In genomic region chr1:7755448-7755847, GRCh38 we compare ENCODE assay signal across 12 cellular contexts. TPM values are rescaled to one million over a fixed set of nuclear protein-coding genes. Genes with fewer than 3 reads are reported as not detected.
DNase-seq lines count a peak whose midpoint lies in the region; ATAC-seq and TF ChIP-seq lines count a peak whose summit lies in the region.
"Had no signal": no experiment of that assay in that cellular context is flagged by ENCODE, and none has a peak within 500 bp of the region (broad histone marks: within the 10 kb centered on the region; RNA-seq: fewer than 3 reads in every experiment).

No MANE protein-coding gene starts in this region.

- H3K36me3 ChIP-seq in fibroblast of lung (ENCODE audit: control insufficient read depth, insufficient read depth, low read length), result no peaks in the 10 kb centered on the region

- ATAC-seq in GM21381 (IDR thresholded peaks at IDR 0.05; ENCODE audit: unreplicated experiment) (no peak), GM18870 (IDR thresholded peaks at IDR 0.05; ENCODE audit: unreplicated experiment) (no peak)

- peaks cover 3% of the 10 kb centered on the region for H3K27me3 ChIP-seq in fibroblast of lung (ENCODE audit: control insufficient read depth, insufficient read depth, low read length)

- H3K9me3 ChIP-seq in fibroblast of lung (ENCODE audit: control insufficient read depth, insufficient read depth, low read depth, low read length), result no peaks in the 10 kb centered on the region

- H4K20me1 ChIP-seq in fibroblast of lung (ENCODE audit: control insufficient read depth, extremely low read depth, insufficient read depth, low read length), result no peaks in the 10 kb centered on the region

- no peaks in the 10 kb centered on the region for H3K4me1 ChIP-seq in fibroblast of lung (ENCODE audit: control insufficient read depth, extremely low read depth, insufficient read depth, low read length)

- TF ChIP-seq CTCF in AG04449 (IDR thresholded peaks at IDR 0.05; ENCODE audit: insufficient read depth, low read length, missing control alignments) (peak; percentile 43), GM12875 (IDR thresholded peaks at IDR 0.05; ENCODE audit: borderline replicate concordance, insufficient read depth, low read depth, low read length) (peak; percentile 30; the same call in 1 of the 2 replicates), fibroblast of lung (conservative IDR thresholded peaks at IDR 0.05 in 1 of 2, IDR thresholded peaks at IDR 0.05 in 1 of 2; ENCODE audit: low read depth in 1 of 2, low read length in 2 of 2) (peak; percentile 22 to 45)

- no peak overlapping the region for H3K27ac ChIP-seq in fibroblast of lung (ENCODE audit: insufficient read depth, low read length)

- H3K79me2 ChIP-seq in fibroblast of lung (ENCODE audit: control insufficient read depth, insufficient read depth, low read length), result no peaks in the 10 kb centered on the region

- no peak overlapping the region for H3K9ac ChIP-seq in fibroblast of lung (ENCODE audit: insufficient read depth, low read length)

- no peak for DNase-seq in AG04449 (ENCODE audit: low read depth, low spot score)
- peak; percentile 63 for DNase-seq in RPMI8226
- peak; percentile 5 to 6 for DNase-seq in fibroblast of lung (ENCODE audit: low read depth in 2 of 2)
- DNase-seq in NOMO-1 (lab: John Stamatoyannopoulos, UW; ENCODE audit: unreplicated experiment in 2 of 2), result no peak
- DNase-seq in NCI-H1048 (lab: John Stamatoyannopoulos, UW), result no peak
- DNase-seq: activated gamma-delta T cell treated with Interleukin-2 at 50 U/mL for 16 hours, DMS79, foreskin melanocyte, NCI-H446 had no signal

- no peak overlapping the region for H2AFZ ChIP-seq in fibroblast of lung (ENCODE audit: low read length)

- H3K4me3 ChIP-seq in AG04449 (ENCODE audit: low read depth, low read length) (no peak overlapping the region), GM12875 (ENCODE audit: low read depth, low read length) (no peak overlapping the region), fibroblast of lung (replicated peaks in 1 of 4; ENCODE audit: control extremely low read depth in 1 of 4, insufficient read depth in 1 of 4, low read depth in 3 of 4, low read length in 4 of 4) (no peak overlapping the region)

- POLR2A ChIA-PET in AG04449 (lab: Yijun Ruan, JAX), result no interaction called here

- CTCF ChIA-PET in AG04449 (lab: Yijun Ruan, JAX), result interaction anchor here (0.8 to 11.5 kb wide), 8 partner anchors 10 to 108 kb away, joined by 3 to 1214 read pairs (median 6); no protein-coding TSS in a partner anchor

- H3K4me2 ChIP-seq in fibroblast of lung (ENCODE audit: extremely low read depth, insufficient read depth, low read length), result no peak overlapping the region

RNA-seq across cellular contexts. Expression of gene VAMP3, which starts 15.6 kb away (rescaled TPM):
- 76.3 and 106 TPM in 2 replicates for total RNA-seq in fibroblast of lung
- polyA plus RNA-seq in fibroblast of lung, result 221 and 257 TPM in 2 replicates
- polyA plus RNA-seq in fibroblast of lung (2012), result 146 and 156 TPM in 2 replicates
- polyA minus RNA-seq in fibroblast of lung (ENCODE audit: low replicate concordance), result 82.6 and 100 TPM in 2 replicates

RNA-seq across cellular contexts. Expression of gene PER3, which starts 28.6 kb away (rescaled TPM):
- total RNA-seq in fibroblast of lung, result 10.3 and 18.8 TPM in 2 replicates
- 10.3 and 16.6 TPM in 2 replicates for polyA plus RNA-seq in fibroblast of lung
- polyA plus RNA-seq in fibroblast of lung (2012), result 5.1 and 10.6 TPM in 2 replicates
- 13.4 and 19.8 TPM in 2 replicates for polyA minus RNA-seq in fibroblast of lung (ENCODE audit: low replicate concordance)

Comparison
In these comparisons a context has a peak if more than half of its experiments do, and no peak if none do; other contexts are left out.
1. DNase-seq: peak in RPMI8226 (single experiment) and fibroblast of lung (2 of 2); none in AG04449 (single experiment), NOMO-1 (0 of 2) and NCI-H1048 (single experiment).
2. Peak in every context shown above with its lines, with median percentiles within 50 percentile points of each other: CTCF ChIP-seq.